Comparison of ENCODE assay signal across 19 cellular contexts in genomic region chr7:105811189-105811847, GRCh38.
A peak's percentile ranks its signal among the peaks of the same experiment; 100 is the strongest.
DNase-seq lines count a peak whose midpoint lies in the region; ATAC-seq, FAIRE-seq and TF ChIP-seq lines count a peak whose summit lies in the region.
"Had no signal": no experiment of that assay in that cellular context is flagged by ENCODE, and none has a peak within 500 bp of the region (broad histone marks: within the 10 kb centered on the region; RNA-seq: fewer than 3 reads in every experiment).

No MANE protein-coding gene starts in this region.

- no TSS peak for BruUV-seq in K562 (replicated peaks; lab: Mats Ljungman, UMichigan)

- TF ChIP-seq CTCF in K562 (IDR thresholded peaks at IDR 0.05 in 2 of 3, conservative IDR thresholded peaks at IDR 0.05 in 1 of 3; ENCODE audit: insufficient read depth in 2 of 3, low read depth in 1 of 3, low read length in 3 of 3) (no peak), sigmoid colon (IDR thresholded peaks at IDR 0.05) (no peak), glutamatergic neuron (IDR thresholded peaks at IDR 0.05; ENCODE audit: partially characterized antibody, unreplicated experiment) (no peak), lower leg skin (IDR thresholded peaks at IDR 0.05) (no peak)

- no peak for DNase-seq in CD4-positive, alpha-beta memory T cell
- DNase-seq in K562 (ENCODE audit: extremely low read depth in 1 of 4, low spot score in 3 of 4), result no peak
- peak; percentile 63 for DNase-seq in left lobe of liver (ENCODE audit: low spot score)
- peak; percentile 70 for DNase-seq in sigmoid colon
- DNase-seq in glutamatergic neuron, result no peak
- DNase-seq in germinal center (ENCODE audit: low spot score), result no peak
- no peak for DNase-seq in lower leg skin (ENCODE audit: low spot score in 2 of 2)
- DNase-seq: Calu3, DMS53, NCI-H1105 treated with DMSO at 0.1 percent for 48 hours, NCI-H187, NCI-H226, NCI-H524 treated with DMSO at 0.1 percent for 48 hours had no signal

- POLR2A ChIA-PET in CD4-positive, alpha-beta memory T cell (lab: Charles Lee; ENCODE audit: partially characterized antibody), result interaction anchor here (1.0 to 5.7 kb wide), 3 partner anchors 14 to 65 kb away, joined by 3 to 53 read pairs (median 4); partner anchors contain the start of gene ATXN7L1
- POLR2A ChIA-PET in K562 (lab: Yijun Ruan, JAX), result interaction anchor here (0.6 to 2.3 kb wide), 4 partner anchors 11 to 62 kb away, joined by 3 to 4 read pairs (median 4); no protein-coding TSS in a partner anchor

- FAIRE-seq in K562 (lab: Jason Lieb, UNC), result no peak
- FAIRE-seq: HTR-8/SVneo had no signal

- H3K4me1 ChIP-seq in CD4-positive, alpha-beta memory T cell (ENCODE audit: insufficient read depth, low read length), result peaks cover 48% of the 10 kb centered on the region
- H3K4me1 ChIP-seq in K562 (replicated peaks in 1 of 2; ENCODE audit: control insufficient read depth in 2 of 2, insufficient read depth in 2 of 2, low read length in 2 of 2) (no peaks in the 10 kb centered on the region; a peak in 1 of 5 replicates), sigmoid colon (peaks cover 0 to 51% (median 40%) of the 10 kb centered on the region in 4 donors)
- H3K4me1 ChIP-seq: HAP-1 had no signal

- H3K4me3 ChIP-seq in CD4-positive, alpha-beta memory T cell (ENCODE audit: low read length in 2 of 2), result no peak overlapping the region
- H3K4me3 ChIP-seq in K562 (no peak overlapping the region), sigmoid colon (no peak overlapping the region), lower leg skin (ENCODE audit: low read depth, poor library complexity, severe bottlenecking) (no peak overlapping the region)
- H3K4me3 ChIP-seq: HAP-1, Peyer's patch had no signal

- no peaks in the 10 kb centered on the region for H3K36me3 ChIP-seq in CD4-positive, alpha-beta memory T cell (ENCODE audit: insufficient read depth, low read length)
- H3K36me3 ChIP-seq in K562 (ENCODE audit: control insufficient read depth, insufficient read depth, low read length), result no peaks in the 10 kb centered on the region
- no peaks in the 10 kb centered on the region for H3K36me3 ChIP-seq in sigmoid colon
- H3K36me3 ChIP-seq: HAP-1, Peyer's patch had no signal

- H3K27me3 Mint-ChIP-seq in CD4-positive, alpha-beta memory T cell, result no peaks in the 10 kb centered on the region
- H3K27me3 Mint-ChIP-seq in glutamatergic neuron (ENCODE audit: unreplicated experiment), result no peaks in the 10 kb centered on the region

- H3K9me1 ChIP-seq in K562 (ENCODE audit: control insufficient read depth, insufficient read depth, low read length), result no peaks in the 10 kb centered on the region

- peak overlapping the region in 5 of 7 donors; percentile 11 to 87 (median 37) for H3K27ac Mint-ChIP-seq in CD4-positive, alpha-beta memory T cell
- no peak overlapping the region for H3K27ac Mint-ChIP-seq in glutamatergic neuron (ENCODE audit: unreplicated experiment)

- H3K9ac ChIP-seq in K562 (ENCODE audit: insufficient read depth in 1 of 2, low read depth in 2 of 2, low read length in 2 of 2), result no peak overlapping the region

- H3K27me3 ChIP-seq in CD4-positive, alpha-beta memory T cell (ENCODE audit: insufficient read depth, low read length), result no peaks in the 10 kb centered on the region
- peaks cover 0 to 25% of the 10 kb centered on the region in 2 experiments for H3K27me3 ChIP-seq in K562 (ENCODE audit: control insufficient read depth in 2 of 2, insufficient read depth in 2 of 2, low read length in 2 of 2)
- H3K27me3 ChIP-seq in sigmoid colon, result no peaks in the 10 kb centered on the region
- H3K27me3 ChIP-seq: Peyer's patch had no signal

- H3K4me3 Mint-ChIP-seq in CD4-positive, alpha-beta memory T cell, result no peak overlapping the region
- no peak overlapping the region for H3K4me3 Mint-ChIP-seq in glutamatergic neuron (ENCODE audit: unreplicated experiment)

- peaks cover 38 to 49% (median 46%) of the 10 kb centered on the region in 4 donors for H3K4me1 Mint-ChIP-seq in CD4-positive, alpha-beta memory T cell
- peaks cover 8% of the 10 kb centered on the region for H3K4me1 Mint-ChIP-seq in glutamatergic neuron (ENCODE audit: low read depth, unreplicated experiment)

- CTCF ChIA-PET in CD4-positive, alpha-beta memory T cell (lab: Charles Lee; ENCODE audit: partially characterized antibody), result interaction anchor here (1.3 to 3.4 kb wide), 4 partner anchors 13 to 66 kb away, joined by 3 to 19 read pairs (median 4); no protein-coding TSS in a partner anchor
- CTCF ChIA-PET in K562 (lab: Yijun Ruan, JAX; ENCODE audit: low intra/inter-chr PET ratio), result no interaction called here

- H3K79me2 ChIP-seq in K562 (ENCODE audit: control insufficient read depth, insufficient read depth, low read length), result no peaks in the 10 kb centered on the region

- 26% methylated on average over 6 of the region's 6 CpGs for WGBS in K562 (ENCODE audit: insufficient coverage, low coverage, missing lambda C conversion rate)
- 44 to 78% methylated on average over 6 of the region's 6 CpGs for WGBS in sigmoid colon, 2 donors
- WGBS in lower leg skin, 2 donors, result 96 to 97% methylated on average over 6 of the region's 6 CpGs

- no peak overlapping the region for H2AFZ ChIP-seq in K562 (ENCODE audit: low read depth, low read length)

- peaks cover 0 to 1% (median 0%) of the 10 kb centered on the region in 8 donors for H3K9me3 Mint-ChIP-seq in CD4-positive, alpha-beta memory T cell
- peaks cover 5% of the 10 kb centered on the region for H3K9me3 Mint-ChIP-seq in glutamatergic neuron (ENCODE audit: unreplicated experiment)

- no peak overlapping the region for H3K4me2 ChIP-seq in K562 (ENCODE audit: insufficient read depth, low read length)

- H3K27ac ChIP-seq in CD4-positive, alpha-beta memory T cell (ENCODE audit: low read depth, low read length), result no peak overlapping the region
- H3K27ac ChIP-seq in K562 (ENCODE audit: extremely low read depth, low read depth, low read length) (no peak overlapping the region), sigmoid colon (peak overlapping the region in 3 of 4 donors; percentile 78 to 82 (median 81))
- H3K27ac ChIP-seq: C4-2B, Peyer's patch had no signal

- H3K36me3 Mint-ChIP-seq in CD4-positive, alpha-beta memory T cell, result peaks cover 0 to 9% of the 10 kb centered on the region in 2 donors
- H3K36me3 Mint-ChIP-seq in glutamatergic neuron (ENCODE audit: unreplicated experiment), result peaks cover 6% of the 10 kb centered on the region

- H3K9me3 ChIP-seq in CD4-positive, alpha-beta memory T cell (ENCODE audit: control insufficient read depth in 1 of 2, low read length in 2 of 2), result no peaks in the 10 kb centered on the region
- H3K9me3 ChIP-seq in K562 (replicated peaks; ENCODE audit: control insufficient read depth, insufficient read depth, low read depth, low read length), result no peaks in the 10 kb centered on the region
- no peaks in the 10 kb centered on the region for H3K9me3 ChIP-seq in sigmoid colon
- H3K9me3 ChIP-seq: HAP-1, Peyer's patch had no signal

- ATAC-seq in K562 (no peak), left lobe of liver (peak; percentile 93), HG02938 (IDR thresholded peaks at IDR 0.05; ENCODE audit: unreplicated experiment) (no peak)
- ATAC-seq: Right ventricle myocardium inferior had no signal

- TF ChIP-seq POLR2A in K562 (conservative IDR thresholded peaks at IDR 0.05), result no peak
- TF ChIP-seq POLR2A in sigmoid colon (IDR thresholded peaks at IDR 0.05), result no peak
- no peak for TF ChIP-seq POLR2A in lower leg skin (IDR thresholded peaks at IDR 0.05)

- intact Hi-C loops in CD4-positive, alpha-beta memory T cell (cut with micrococcal nuclease), result no loop called here
- intact Hi-C loops in K562 (cut with micrococcal nuclease) (no loop called here), sigmoid colon (cut with DNase I) (no loop called here), lower leg skin (cut with DNase I; ENCODE audit: low total_unique reads) (no loop called here)

- no peak for TF ChIP-seq EP300 in K562 (IDR thresholded peaks at IDR 0.05; ENCODE audit: low read length)
- TF ChIP-seq EP300 in sigmoid colon (IDR thresholded peaks at IDR 0.05), result peak in 2 of 4 donors; percentile 30 to 71

- in situ Hi-C loops in K562 (cut with MboI), result no loop called here

- H4K20me1 ChIP-seq in K562 (replicated peaks; ENCODE audit: control insufficient read depth, insufficient read depth, low read length), result peaks cover 18% of the 10 kb centered on the region

- TF ChIP-seq RAD21 in K562 (CRISPR knock-in tag; conservative IDR thresholded peaks at IDR 0.05 in 1 of 2, IDR thresholded peaks at IDR 0.05 in 1 of 2), result no peak

TF ChIP-seq in K562, 482 proteins besides CTCF, POLR2A, EP300 and RAD21:
- TF ChIP-seq, protein P1, sequence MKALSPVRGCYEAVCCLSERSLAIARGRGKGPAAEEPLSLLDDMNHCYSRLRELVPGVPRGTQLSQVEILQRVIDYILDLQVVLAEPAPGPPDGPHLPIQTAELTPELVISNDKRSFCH (CRISPR knock-in tag; IDR thresholded peaks at IDR 0.05), result 0 out of 2 replicates have a peak, but pooled peaks have one; percentile 10
- TF ChIP-seq, protein P1 (tag; IDR thresholded peaks at IDR 0.05), result no peak
- TF ChIP-seq GMEB1 (CRISPR knock-in tag; IDR thresholded peaks at IDR 0.05), result no peak

Comparison
In these comparisons a context has a peak if more than half of its experiments do, and no peak if none do; other contexts are left out.
1. DNase-seq: peak in left lobe of liver (single experiment) and sigmoid colon (single experiment); none in CD4-positive, alpha-beta memory T cell (0 of 5), K562 (0 of 4), glutamatergic neuron (single experiment), germinal center (single experiment) and lower leg skin (0 of 2).
2. H3K27ac ChIP-seq: peak in sigmoid colon (3 of 4); none in CD4-positive, alpha-beta memory T cell (single experiment) and K562 (single experiment).